ENCODE assay signal across 2 cellular contexts in the genomic region with DNA sequence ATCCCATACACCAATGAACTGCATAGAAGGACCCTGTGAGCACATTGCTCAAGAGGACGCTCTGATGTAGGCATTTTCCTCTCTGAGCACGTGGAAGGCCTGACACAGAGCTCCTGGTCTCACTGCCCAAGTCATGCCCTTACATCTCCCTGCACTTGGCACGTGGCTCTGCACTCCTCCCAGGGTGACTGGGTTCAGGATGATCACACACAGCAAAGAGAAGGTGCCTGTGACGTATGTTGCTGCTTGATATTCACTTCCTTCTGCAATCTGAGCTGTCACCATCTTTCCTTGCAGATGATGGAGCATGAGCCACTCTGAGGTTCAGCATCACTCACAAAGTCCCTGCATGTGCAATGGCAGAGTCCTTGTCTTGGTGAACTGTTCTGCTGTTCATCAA.
TF ChIP-seq lines count a peak whose summit lies in the region.

No MANE protein-coding gene starts in this region.

TF ChIP-seq in HepG2, 621 proteins besides CTCF, POLR2A, EP300 and RAD21:
- TF ChIP-seq PAX8 (CRISPR knock-in tag; IDR thresholded peaks at IDR 0.05; ENCODE audit: borderline replicate concordance) (no peak), HOXA5 (CRISPR knock-in tag; IDR thresholded peaks at IDR 0.05) (no peak), ZNF746 (CRISPR knock-in tag; IDR thresholded peaks at IDR 0.05) (no peak), KAT8 (CRISPR knock-in tag; IDR thresholded peaks at IDR 0.05) (no peak), SYNCRIP (IDR thresholded peaks at IDR 0.05; ENCODE audit: insufficient read depth, low read depth, low read length) (no peak), FOXA1 (IDR thresholded peaks at IDR 0.05) (no peak), FOXA1 (CRISPR knock-in tag; IDR thresholded peaks at IDR 0.05) (no peak), CREB1 (IDR thresholded peaks at IDR 0.05) (peak; percentile 81), CREB1 (CRISPR knock-in tag; IDR thresholded peaks at IDR 0.05) (no peak)
- TF ChIP-seq, protein P1, sequence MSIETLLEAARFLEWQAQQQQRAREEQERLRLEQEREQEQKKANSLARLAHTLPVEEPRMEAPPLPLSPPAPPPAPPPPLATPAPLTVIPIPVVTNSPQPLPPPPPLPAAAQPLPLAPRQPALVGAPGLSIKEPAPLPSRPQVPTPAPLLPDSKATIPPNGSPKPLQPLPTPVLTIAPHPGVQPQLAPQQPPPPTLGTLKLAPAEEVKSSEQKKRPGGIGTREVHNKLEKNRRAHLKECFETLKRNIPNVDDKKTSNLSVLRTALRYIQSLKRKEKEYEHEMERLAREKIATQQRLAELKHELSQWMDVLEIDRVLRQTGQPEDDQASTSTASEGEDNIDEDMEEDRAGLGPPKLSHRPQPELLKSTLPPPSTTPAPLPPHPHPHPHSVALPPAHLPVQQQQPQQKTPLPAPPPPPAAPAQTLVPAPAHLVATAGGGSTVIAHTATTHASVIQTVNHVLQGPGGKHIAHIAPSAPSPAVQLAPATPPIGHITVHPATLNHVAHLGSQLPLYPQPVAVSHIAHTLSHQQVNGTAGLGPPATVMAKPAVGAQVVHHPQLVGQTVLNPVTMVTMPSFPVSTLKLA (IDR thresholded peaks at IDR 0.05), result peak; percentile 58

TF ChIP-seq in GM12878, 131 proteins besides CTCF, POLR2A, EP300 and RAD21:
- TF ChIP-seq IKZF2 (IDR thresholded peaks at IDR 0.05) (no peak), KLF5 (IDR thresholded peaks at IDR 0.05; ENCODE audit: partially characterized antibody) (no peak)
- TF ChIP-seq, protein P2, sequence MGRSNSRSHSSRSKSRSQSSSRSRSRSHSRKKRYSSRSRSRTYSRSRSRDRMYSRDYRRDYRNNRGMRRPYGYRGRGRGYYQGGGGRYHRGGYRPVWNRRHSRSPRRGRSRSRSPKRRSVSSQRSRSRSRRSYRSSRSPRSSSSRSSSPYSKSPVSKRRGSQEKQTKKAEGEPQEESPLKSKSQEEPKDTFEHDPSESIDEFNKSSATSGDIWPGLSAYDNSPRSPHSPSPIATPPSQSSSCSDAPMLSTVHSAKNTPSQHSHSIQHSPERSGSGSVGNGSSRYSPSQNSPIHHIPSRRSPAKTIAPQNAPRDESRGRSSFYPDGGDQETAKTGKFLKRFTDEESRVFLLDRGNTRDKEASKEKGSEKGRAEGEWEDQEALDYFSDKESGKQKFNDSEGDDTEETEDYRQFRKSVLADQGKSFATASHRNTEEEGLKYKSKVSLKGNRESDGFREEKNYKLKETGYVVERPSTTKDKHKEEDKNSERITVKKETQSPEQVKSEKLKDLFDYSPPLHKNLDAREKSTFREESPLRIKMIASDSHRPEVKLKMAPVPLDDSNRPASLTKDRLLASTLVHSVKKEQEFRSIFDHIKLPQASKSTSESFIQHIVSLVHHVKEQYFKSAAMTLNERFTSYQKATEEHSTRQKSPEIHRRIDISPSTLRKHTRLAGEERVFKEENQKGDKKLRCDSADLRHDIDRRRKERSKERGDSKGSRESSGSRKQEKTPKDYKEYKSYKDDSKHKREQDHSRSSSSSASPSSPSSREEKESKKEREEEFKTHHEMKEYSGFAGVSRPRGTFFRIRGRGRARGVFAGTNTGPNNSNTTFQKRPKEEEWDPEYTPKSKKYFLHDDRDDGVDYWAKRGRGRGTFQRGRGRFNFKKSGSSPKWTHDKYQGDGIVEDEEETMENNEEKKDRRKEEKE (IDR thresholded peaks at IDR 0.05), result no peak
